12 cellular contexts compared by ENCODE assay signal in genomic region chr18:45248240-45248903, GRCh38.
A peak's percentile ranks its signal among the peaks of the same experiment; 100 is the strongest.
DNase-seq lines count a peak whose midpoint lies in the region; ATAC-seq, FAIRE-seq and TF ChIP-seq lines count a peak whose summit lies in the region.
"Had no signal": no experiment of that assay in that cellular context is flagged by ENCODE, and none has a peak within 500 bp of the region (broad histone marks: within the 10 kb centered on the region; RNA-seq: fewer than 3 reads in every experiment).

No MANE protein-coding gene starts in this region.

- H3K9ac ChIP-seq in BLaER1 treated with 17β-estradiol and CSF1 and Interleukin-3, amounts not matched to agents 10 nM and 100 nM = peak overlapping the region in 4 of 11 experiments; percentile 59 to 70 (median 63); a peak in 6 of 22 replicates
- no peak overlapping the region for H3K9ac ChIP-seq in astrocyte (ENCODE audit: low read length)
- H3K9ac ChIP-seq: parathyroid adenoma had no signal

- TF ChIP-seq CTCF in astrocyte (IDR thresholded peaks at IDR 0.05; ENCODE audit: insufficient read depth, low read depth, low read length) (no peak), right atrium auricular region (IDR thresholded peaks at IDR 0.05) (no peak)

- H2AFZ ChIP-seq in astrocyte (ENCODE audit: low read depth, low read length) = no peak overlapping the region
- H2AFZ ChIP-seq: parathyroid adenoma had no signal

- H4K20me1 ChIP-seq in BLaER1 treated with 17β-estradiol and CSF1 and Interleukin-3, amounts not matched to agents 10 nM and 100 nM = no peaks in the 10 kb centered on the region
- no peaks in the 10 kb centered on the region for H4K20me1 ChIP-seq in astrocyte (ENCODE audit: insufficient read depth, low read length)

- H3K36me3 Mint-ChIP-seq in astrocyte (ENCODE audit: low read depth, unreplicated experiment) (no peaks in the 10 kb centered on the region), immature natural killer cell (no peaks in the 10 kb centered on the region)

- H3K4me1 Mint-ChIP-seq in astrocyte (ENCODE audit: low read depth, unreplicated experiment) (peaks cover 40% of the 10 kb centered on the region), immature natural killer cell (no peaks in the 10 kb centered on the region)

- peak overlapping the region; percentile 29 to 81 (median 64) for H3K4me2 ChIP-seq in BLaER1 treated with 17β-estradiol and CSF1 and Interleukin-3, amounts not matched to agents 10 nM and 100 nM
- H3K4me2 ChIP-seq in astrocyte (ENCODE audit: low read length) = peak overlapping the region; percentile 34

- H3K9me3 ChIP-seq in BLaER1 treated with 17β-estradiol and CSF1 and Interleukin-3, amounts not matched to agents 10 nM and 100 nM (replicated peaks in 1 of 11) = no peaks in the 10 kb centered on the region
- H3K9me3 ChIP-seq in astrocyte (ENCODE audit: insufficient read depth, low read depth, low read length) (no peaks in the 10 kb centered on the region), right atrium auricular region (no peaks in the 10 kb centered on the region)
- H3K9me3 ChIP-seq: HAP-1 had no signal

- H3K9me3 Mint-ChIP-seq in astrocyte (ENCODE audit: unreplicated experiment) = peaks cover 2% of the 10 kb centered on the region
- no peaks in the 10 kb centered on the region for H3K9me3 Mint-ChIP-seq in immature natural killer cell

- H3K4me3 Mint-ChIP-seq in astrocyte (ENCODE audit: unreplicated experiment) (no peak overlapping the region), immature natural killer cell (no peak overlapping the region)

- H3K27me3 Mint-ChIP-seq in astrocyte (ENCODE audit: low read depth, unreplicated experiment) = no peaks in the 10 kb centered on the region
- peaks cover 0 to 7% (median 0%) of the 10 kb centered on the region in 3 donors for H3K27me3 Mint-ChIP-seq in immature natural killer cell (ENCODE audit: low read depth in 3 of 3)

- H3K79me2 ChIP-seq in astrocyte (ENCODE audit: insufficient read depth, low read length) = no peaks in the 10 kb centered on the region
- H3K79me2 ChIP-seq: parathyroid adenoma had no signal

- H3K27ac Mint-ChIP-seq in astrocyte (ENCODE audit: unreplicated experiment) (peak overlapping the region; percentile 67), immature natural killer cell (no peak overlapping the region)

- H3K4me3 ChIP-seq in BLaER1 treated with 17β-estradiol and CSF1 and Interleukin-3, amounts not matched to agents 10 nM and 100 nM = peak overlapping the region in 1 of 10 experiments; percentile 17; a peak in 1 of 20 replicates
- no peak overlapping the region for H3K4me3 ChIP-seq in astrocyte (ENCODE audit: insufficient read depth, low read depth, low read length)
- no peak overlapping the region for H3K4me3 ChIP-seq in right atrium auricular region
- H3K4me3 ChIP-seq: HAP-1 had no signal

- ATAC-seq in HG03442 (IDR thresholded peaks at IDR 0.05; ENCODE audit: unreplicated experiment) (no peak), HG03432 (IDR thresholded peaks at IDR 0.05; ENCODE audit: unreplicated experiment) (no peak)

- peak overlapping the region in 6 of 11 experiments; percentile 32 to 86 (median 76); a peak in 10 of 22 replicates for H3K27ac ChIP-seq in BLaER1 treated with 17β-estradiol and CSF1 and Interleukin-3, amounts not matched to agents 10 nM and 100 nM
- H3K27ac ChIP-seq in astrocyte (ENCODE audit: low read depth, low read length) (no peak overlapping the region), right atrium auricular region (peak overlapping the region; percentile 64 to 89)
- H3K27ac ChIP-seq: parathyroid adenoma had no signal

- DNase-seq in astrocyte (ENCODE audit: low read depth) = peak; percentile 96
- peak; percentile 73 for DNase-seq in right atrium auricular region (ENCODE audit: low spot score)
- DNase-seq in retina = peak; percentile 10
- DNase-seq in COLO829 (ENCODE audit: low spot score) = no peak
- no peak for DNase-seq in immature natural killer cell
- DNase-seq: activated CD4-positive, alpha-beta T cell treated with anti-CD3 and anti-CD28 coated beads, Interleukin-2, amount 50 U/mL, for 4 hours; NCI-H1694 treated with DMSO at 0.1 percent for 48 hours had no signal

- H3K4me1 ChIP-seq in BLaER1 treated with 17β-estradiol and CSF1 and Interleukin-3, amounts not matched to agents 10 nM and 100 nM = peaks cover 8 to 66% (median 22%) of the 10 kb centered on the region in 10 experiments
- H3K4me1 ChIP-seq in astrocyte (ENCODE audit: insufficient read depth, low read length) (peaks cover 11% of the 10 kb centered on the region), right atrium auricular region (peaks cover 0 to 37% of the 10 kb centered on the region in 2 donors)
- H3K4me1 ChIP-seq: HAP-1, parathyroid adenoma had no signal

- no peaks in the 10 kb centered on the region for H3K36me3 ChIP-seq in BLaER1 treated with 17β-estradiol and CSF1 and Interleukin-3, amounts not matched to agents 10 nM and 100 nM
- H3K36me3 ChIP-seq in astrocyte (ENCODE audit: insufficient read depth, low read length) (no peaks in the 10 kb centered on the region), right atrium auricular region (no peaks in the 10 kb centered on the region)
- H3K36me3 ChIP-seq: HAP-1 had no signal

- FAIRE-seq in astrocyte (lab: Jason Lieb, UNC) = peak; percentile 95

- H3K27me3 ChIP-seq in BLaER1 treated with 17β-estradiol and CSF1 and Interleukin-3, amounts not matched to agents 10 nM and 100 nM = no peaks in the 10 kb centered on the region
- H3K27me3 ChIP-seq in astrocyte (ENCODE audit: insufficient read depth, low read length) (no peaks in the 10 kb centered on the region), right atrium auricular region (no peaks in the 10 kb centered on the region)

Comparison
In these comparisons a context has a peak if more than half of its experiments do, and no peak if none do; other contexts are left out.
1. DNase-seq: peak in astrocyte (single experiment), right atrium auricular region (single experiment) and retina (single experiment); none in COLO829 (single experiment) and immature natural killer cell (0 of 3).